ENCODE assay signal across 18 cellular contexts in genomic region chr3:87076951-87077350, GRCh38.
DNase-seq lines count a peak whose midpoint lies in the region; ATAC-seq, FAIRE-seq and TF ChIP-seq lines count a peak whose summit lies in the region.
"Had no signal": no experiment of that assay in that cellular context is flagged by ENCODE, and none has a peak within 500 bp of the region (broad histone marks: within the 10 kb centered on the region; RNA-seq: fewer than 3 reads in every experiment).

No MANE protein-coding gene starts in this region.

- peaks cover 9% of the 10 kb centered on the region for H3K4me1 Mint-ChIP-seq in astrocyte (ENCODE audit: low read depth, unreplicated experiment)

- FAIRE-seq in A549 (lab: Jason Lieb, UNC) (peak; percentile 88), astrocyte (lab: Jason Lieb, UNC) (peak; percentile 66)

- TF ChIP-seq POLR2A in A549 (IDR thresholded peaks at IDR 0.05; ENCODE audit: low read length) (no peak), body of pancreas (IDR thresholded peaks at IDR 0.05) (no peak)

- 2% methylated on average over 3 of the region's 3 CpGs for WGBS in A549 (ENCODE audit: missing lambda C conversion rate)
- 72 to 81% methylated on average over 3 of the region's 3 CpGs for WGBS in body of pancreas, 2 donors

- H3K4me3 ChIP-seq in A549 (no peak overlapping the region), astrocyte (ENCODE audit: insufficient read depth, low read depth, low read length) (no peak overlapping the region), body of pancreas (no peak overlapping the region)

- CTCF ChIA-PET in A549 (lab: Yijun Ruan, JAX), result interaction anchor here (1.0 to 1.9 kb wide), 3 partner anchors 11 to 291 kb away, joined by 3 to 5 read pairs (median 3); no protein-coding TSS in a partner anchor

- no peaks in the 10 kb centered on the region for H3K9me3 Mint-ChIP-seq in astrocyte (ENCODE audit: unreplicated experiment)
- H3K9me3 Mint-ChIP-seq: activated T-cell treated with anti-CD3 and anti-CD28 coated beads, Interleukin-2, amount 50 U/mL, for 4 hours; T-helper 1 cell treated with Interleukin-12 subunit alpha and Interleukin-12 subunit beta and Interleukin-4 antibody, amounts not matched to agents 30 μg/mL and 1 μg/mL, for 36 hours had no signal

- TF ChIP-seq CTCF in A549 (IDR thresholded peaks at IDR 0.05), result no peak
- no peak for TF ChIP-seq CTCF in astrocyte (IDR thresholded peaks at IDR 0.05; ENCODE audit: insufficient read depth, low read depth, low read length)
- TF ChIP-seq CTCF in body of pancreas (IDR thresholded peaks at IDR 0.05), result no peak

- H3K27ac ChIP-seq in A549 (peak overlapping the region in 1 of 2 experiments; percentile 36; a peak in 1 of 6 replicates), astrocyte (ENCODE audit: low read depth, low read length) (peak overlapping the region; percentile 15), body of pancreas (no peak overlapping the region)

- H3K36me3 ChIP-seq in astrocyte (ENCODE audit: insufficient read depth, low read length), result no peaks in the 10 kb centered on the region
- H3K36me3 ChIP-seq in body of pancreas (replicated peaks in 1 of 2; ENCODE audit: insufficient read depth in 1 of 2, low read depth in 2 of 2), result no peaks in the 10 kb centered on the region

- no peaks in the 10 kb centered on the region for H3K27me3 Mint-ChIP-seq in astrocyte (ENCODE audit: low read depth, unreplicated experiment)

- no peak overlapping the region for H2AFZ ChIP-seq in astrocyte (ENCODE audit: low read depth, low read length)

- POLR2A ChIA-PET in A549 (lab: Yijun Ruan, JAX), result no interaction called here

- H3K4me2 ChIP-seq in A549, result peak overlapping the region; percentile 71
- H3K4me2 ChIP-seq in astrocyte (ENCODE audit: low read length), result peak overlapping the region; percentile 20

- TF ChIP-seq RAD21 in A549 (conservative IDR thresholded peaks at IDR 0.05 in 1 of 2, IDR thresholded peaks at IDR 0.05 in 1 of 2), result no peak

- TF ChIP-seq EP300 in A549 (IDR thresholded peaks at IDR 0.05), result no peak

- DNase-seq in A549 (ENCODE audit: low read depth in 1 of 2, low spot score in 1 of 2) (peak; percentile 9 to 61), HCEC 1CT (peak; percentile 83), astrocyte (ENCODE audit: low read depth) (peak; percentile 80), hepatic stellate cell (ENCODE audit: low spot score) (peak; percentile 59), body of pancreas (no peak), COLO829 (ENCODE audit: low spot score) (no peak)
- DNase-seq: activated CD4-positive, alpha-beta T cell treated with anti-CD3 and anti-CD28 coated beads for 48 hours; activated T-cell treated with anti-CD3 and anti-CD28 coated beads, Interleukin-2, amount 50 U/mL, for 4 hours; anterior cingulate cortex; DMS79; effector memory CD4-positive, alpha-beta T cell; H7; hypothalamus; NCI-H524 had no signal

- H4K20me1 ChIP-seq in astrocyte (ENCODE audit: insufficient read depth, low read length), result no peaks in the 10 kb centered on the region

- peak overlapping the region; percentile 79 for H3K27ac Mint-ChIP-seq in astrocyte (ENCODE audit: unreplicated experiment)
- H3K27ac Mint-ChIP-seq: T-helper 1 cell treated with Interleukin-12 subunit alpha and Interleukin-12 subunit beta and Interleukin-4 antibody, amounts not matched to agents 30 μg/mL and 1 μg/mL, for 36 hours had no signal

- no peaks in the 10 kb centered on the region for H3K9me3 ChIP-seq in A549
- H3K9me3 ChIP-seq in astrocyte (ENCODE audit: insufficient read depth, low read depth, low read length), result no peaks in the 10 kb centered on the region
- no peaks in the 10 kb centered on the region for H3K9me3 ChIP-seq in body of pancreas

- ATAC-seq in A549 (peak; percentile 87 to 93), body of pancreas (no peak), HG03571 (IDR thresholded peaks at IDR 0.05; ENCODE audit: unreplicated experiment) (no peak), HG02678 (IDR thresholded peaks at IDR 0.05; ENCODE audit: unreplicated experiment) (no peak)
- ATAC-seq: activated T-cell treated with anti-CD3 and anti-CD28 coated beads, Interleukin-2, amount 50 U/mL, for 4 hours; Panc1 had no signal

- H3K27me3 ChIP-seq in astrocyte (ENCODE audit: insufficient read depth, low read length) (no peaks in the 10 kb centered on the region), body of pancreas (no peaks in the 10 kb centered on the region)

- H3K79me2 ChIP-seq in astrocyte (ENCODE audit: insufficient read depth, low read length), result no peaks in the 10 kb centered on the region

- no peak overlapping the region for H3K4me3 Mint-ChIP-seq in astrocyte (ENCODE audit: unreplicated experiment)
- H3K4me3 Mint-ChIP-seq: activated T-cell treated with anti-CD3 and anti-CD28 coated beads, Interleukin-2, amount 50 U/mL, for 4 hours; T-helper 1 cell treated with Interleukin-12 subunit alpha and Interleukin-12 subunit beta and Interleukin-4 antibody, amounts not matched to agents 30 μg/mL and 1 μg/mL, for 36 hours had no signal

- no peak overlapping the region for H3K9ac ChIP-seq in astrocyte (ENCODE audit: low read length)

- intact Hi-C loops in body of pancreas (cut with DNase I), result no loop called here

- H3K4me1 ChIP-seq in A549, result peaks cover 13% of the 10 kb centered on the region
- H3K4me1 ChIP-seq in astrocyte (ENCODE audit: insufficient read depth, low read length), result peaks cover 5% of the 10 kb centered on the region
- no peaks in the 10 kb centered on the region for H3K4me1 ChIP-seq in body of pancreas

- no peaks in the 10 kb centered on the region for H3K36me3 Mint-ChIP-seq in astrocyte (ENCODE audit: low read depth, unreplicated experiment)

TF ChIP-seq in A549, 52 proteins besides CTCF, POLR2A, EP300 and RAD21:
- peak; percentile 40; the same call in 1 of the 2 replicates for TF ChIP-seq FOSL2 (IDR thresholded peaks at IDR 0.05)
- peak; percentile 60 for TF ChIP-seq FOSL2 (CRISPR knock-in tag; IDR thresholded peaks at IDR 0.05)
- TF ChIP-seq CEBPB (IDR thresholded peaks at IDR 0.05), result peak in 1 of 2 experiments; percentile 60; a peak in 2 of 4 replicates
- TF ChIP-seq NPAS2 (CRISPR knock-in tag; IDR thresholded peaks at IDR 0.05; ENCODE audit: borderline replicate concordance), result no peak

Comparison
In these comparisons a context has a peak if more than half of its experiments do, and no peak if none do; other contexts are left out.
1. ATAC-seq: peak in A549 (2 of 2); none in body of pancreas (single experiment), HG03571 (single experiment) and HG02678 (single experiment).
2. DNase-seq: peak in A549 (2 of 2), HCEC 1CT (single experiment), astrocyte (single experiment) and hepatic stellate cell (single experiment); none in body of pancreas (0 of 4) and COLO829 (single experiment).